Comparison of ENCODE assay signal across 14 cellular contexts in genomic region chr16:52383071-52383470, GRCh38.
DNase-seq lines count a peak whose midpoint lies in the region; TF ChIP-seq lines count a peak whose summit lies in the region.
"Had no signal": no experiment of that assay in that cellular context is flagged by ENCODE, and none has a peak within 500 bp of the region (broad histone marks: within the 10 kb centered on the region; RNA-seq: fewer than 3 reads in every experiment).

No MANE protein-coding gene starts in this region.

- peak overlapping the region; percentile 46 for H3K27ac Mint-ChIP-seq in neural crest cell (ENCODE audit: unreplicated experiment)
- H3K27ac Mint-ChIP-seq: CD8-positive, alpha-beta T cell had no signal

- H3K27ac ChIP-seq in VCaP, result peak overlapping the region; percentile 7; the same call in 1 of the 2 replicates
- H3K27ac ChIP-seq: A549, C4-2B had no signal

- intact Hi-C loops in head of caudate nucleus (cut with DNase I), result no loop called here

- no peaks in the 10 kb centered on the region for H3K4me1 Mint-ChIP-seq in neural crest cell

- H3K9me3 Mint-ChIP-seq in neural crest cell, result no peaks in the 10 kb centered on the region

- TF ChIP-seq CTCF in VCaP (conservative IDR thresholded peaks at IDR 0.05) (no peak), neural crest cell (conservative IDR thresholded peaks at IDR 0.05) (no peak)

- no peaks in the 10 kb centered on the region for H3K36me3 Mint-ChIP-seq in neural crest cell (ENCODE audit: low read depth)
- H3K36me3 Mint-ChIP-seq: CD8-positive, alpha-beta T cell had no signal

- H3K4me3 Mint-ChIP-seq in neural crest cell, result no peak overlapping the region
- H3K4me3 Mint-ChIP-seq: CD8-positive, alpha-beta T cell had no signal

- DNase-seq in NCI-H82 (lab: John Stamatoyannopoulos, UW) (peak; percentile 46), neural crest cell (ENCODE audit: low read depth, low spot score) (no peak), head of caudate nucleus (no peak), hepatic stellate cell (ENCODE audit: low spot score) (no peak), SKM-1 treated with dmso at 0.1 percent for 144 hours (lab: John Stamatoyannopoulos, UW; ENCODE audit: unreplicated experiment) (no peak)
- DNase-seq: BE2C; CD8-positive, alpha-beta T cell; COR-L47; DND-41; GDM1; IMR-90 had no signal

- no peaks in the 10 kb centered on the region for H3K27me3 Mint-ChIP-seq in neural crest cell (ENCODE audit: low read depth)
